In the genomic region with DNA sequence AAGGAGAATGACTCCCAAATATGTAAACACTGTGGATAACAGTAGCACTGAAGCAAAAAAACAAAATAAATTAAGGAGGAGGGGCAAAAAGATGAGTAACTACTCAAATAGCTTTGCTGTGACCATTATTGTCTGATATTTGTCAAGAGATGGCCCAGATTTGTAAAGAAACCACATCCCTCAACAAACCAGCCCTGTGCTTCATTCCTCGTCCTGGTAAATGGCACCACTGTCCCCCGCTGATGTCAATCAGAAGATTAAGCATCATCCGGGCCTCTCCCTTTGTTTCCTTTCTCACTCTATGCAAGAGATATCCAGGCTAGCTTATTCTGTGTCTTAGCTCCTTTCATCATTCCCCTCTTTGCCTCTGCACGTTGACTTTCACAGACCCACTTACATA, we compare ENCODE assay signal across 10 cellular contexts.
A peak's percentile ranks its signal among the peaks of the same experiment; 100 is the strongest.
DNase-seq lines count a peak whose midpoint lies in the region; ATAC-seq and TF ChIP-seq lines count a peak whose summit lies in the region.
"Had no signal": no experiment of that assay in that cellular context is flagged by ENCODE, and none has a peak within 500 bp of the region (broad histone marks: within the 10 kb centered on the region; RNA-seq: fewer than 3 reads in every experiment).

No MANE protein-coding gene starts in this region.

- H3K4me1 ChIP-seq in cardiac muscle cell (ENCODE audit: low read depth) (peaks cover 25% of the 10 kb centered on the region), muscle layer of colon (ENCODE audit: insufficient read depth, low read length) (peaks cover 25% of the 10 kb centered on the region), upper lobe of left lung (peaks cover 0 to 14% (median 1%) of the 10 kb centered on the region in 4 donors)

- no peaks in the 10 kb centered on the region for H3K9me3 ChIP-seq in cardiac muscle cell (ENCODE audit: low read depth)
- no peaks in the 10 kb centered on the region for H3K9me3 ChIP-seq in muscle layer of colon (ENCODE audit: low read length)
- H3K9me3 ChIP-seq in upper lobe of left lung: no peaks in the 10 kb centered on the region

- TF ChIP-seq CTCF in cardiac muscle cell (IDR thresholded peaks at IDR 0.05; ENCODE audit: low read depth, low read length): no peak
- TF ChIP-seq CTCF in coronary artery (IDR thresholded peaks at IDR 0.05): no peak
- no peak for TF ChIP-seq CTCF in upper lobe of left lung (IDR thresholded peaks at IDR 0.05)

- peaks cover 18% of the 10 kb centered on the region for H3K36me3 ChIP-seq in cardiac muscle cell
- H3K36me3 ChIP-seq in muscle layer of colon (ENCODE audit: insufficient read depth, low read length): peaks cover 10% of the 10 kb centered on the region
- peaks cover under 1 to 35% (median 16%) of the 10 kb centered on the region in 4 donors for H3K36me3 ChIP-seq in upper lobe of left lung

- DNase-seq in cardiac muscle cell (ENCODE audit: low read depth in 1 of 2, low spot score in 1 of 2) (no peak), left ventricle myocardium superior (no peak), coronary artery (ENCODE audit: low spot score) (no peak), upper lobe of left lung (no peak), RKO (ENCODE audit: low spot score) (no peak), NK-92 (lab: John Stamatoyannopoulos, UW; ENCODE audit: unreplicated experiment) (no peak), NCI-H128 (lab: John Stamatoyannopoulos, UW; ENCODE audit: unreplicated experiment) (no peak)
- DNase-seq: ACHN, NCI-H526 treated with DMSO at 0.1 percent for 48 hours had no signal

- TF ChIP-seq EP300 in upper lobe of left lung (IDR thresholded peaks at IDR 0.05): no peak

- TF ChIP-seq POLR2A in upper lobe of left lung (IDR thresholded peaks at IDR 0.05): no peak

- H3K27me3 ChIP-seq in cardiac muscle cell (no peaks in the 10 kb centered on the region), muscle layer of colon (ENCODE audit: control insufficient read depth in 1 of 2, insufficient read depth in 2 of 2, low read length in 2 of 2) (no peaks in the 10 kb centered on the region), upper lobe of left lung (no peaks in the 10 kb centered on the region)

- peak overlapping the region; percentile 60 for H3K4me3 ChIP-seq in cardiac muscle cell
- peak overlapping the region; percentile 69 for H3K4me3 ChIP-seq in coronary artery
- peak overlapping the region in 1 of 2 donors; percentile 41 for H3K4me3 ChIP-seq in muscle layer of colon (ENCODE audit: low read depth in 1 of 2, low read length in 2 of 2)
- H3K4me3 ChIP-seq in upper lobe of left lung: peak overlapping the region in 3 of 4 donors; percentile 37 to 55 (median 52)

- WGBS in upper lobe of left lung, 2 donors: 68 to 70% methylated on average over 4 of the region's 4 CpGs

- H3K27ac ChIP-seq in cardiac muscle cell (peak overlapping the region; percentile 67), coronary artery (peak overlapping the region; percentile 89 to 97), muscle layer of colon (ENCODE audit: low read depth, low read length) (peak overlapping the region; percentile 55), upper lobe of left lung (peak overlapping the region in 3 of 4 donors; percentile 53 to 86 (median 60))

- peak overlapping the region; percentile 40 for H3K9ac ChIP-seq in muscle layer of colon (ENCODE audit: low read length)

- ATAC-seq in left ventricle myocardium superior (no peak), upper lobe of left lung (ENCODE audit: low FRiP score in 2 of 2) (no peak)

- intact Hi-C loops in left ventricle myocardium superior (cut with micrococcal nuclease): no loop called here
